ENCODE assay signal across 8 cellular contexts in the genomic region with DNA sequence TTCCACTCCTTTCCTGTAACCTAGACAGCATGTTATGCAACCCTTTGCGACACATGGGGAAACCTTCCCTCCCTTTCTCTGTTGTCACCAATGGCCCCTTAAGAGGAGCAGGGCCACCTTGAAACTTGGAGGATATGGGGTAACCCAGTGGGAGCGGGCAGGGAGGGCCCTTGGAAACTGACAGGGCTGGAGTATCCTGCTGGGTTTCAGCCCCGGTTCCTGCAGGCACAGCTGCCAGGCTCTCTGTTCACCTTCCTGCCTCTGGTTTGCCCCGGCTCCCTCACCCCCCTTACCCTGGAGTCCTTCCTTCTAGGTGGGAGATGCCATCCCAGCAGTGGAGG. TPM values are rescaled to one million over a fixed set of nuclear protein-coding genes. Genes with fewer than 3 reads are reported as not detected.
DNase-seq lines count a peak whose midpoint lies in the region; ATAC-seq and TF ChIP-seq lines count a peak whose summit lies in the region.

No MANE protein-coding gene starts in this region.

- H3K4me1 Mint-ChIP-seq in CD4-positive, CD25-positive, alpha-beta regulatory T cell: peaks cover 0 to 42% (median 26%) of the 10 kb centered on the region in 4 donors

- no peak overlapping the region for H2AFZ ChIP-seq in neural cell (ENCODE audit: low read depth, low read length)

- TF ChIP-seq EP300 in neural cell (conservative IDR thresholded peaks at IDR 0.05; ENCODE audit: poor library complexity, severe bottlenecking): no peak

- H3K9me3 Mint-ChIP-seq in CD4-positive, CD25-positive, alpha-beta regulatory T cell: no peaks in the 10 kb centered on the region

- H3K4me1 ChIP-seq in CD4-positive, CD25-positive, alpha-beta regulatory T cell (ENCODE audit: control insufficient read depth, insufficient read depth, low read length, poor library complexity, severe bottlenecking): peaks cover 31% of the 10 kb centered on the region

- H3K4me3 ChIP-seq in CD4-positive, CD25-positive, alpha-beta regulatory T cell (ENCODE audit: low read depth, low read length): no peak overlapping the region
- peak overlapping the region; percentile 99 for H3K4me3 ChIP-seq in neural cell (ENCODE audit: low read length)

- H3K27ac Mint-ChIP-seq in CD4-positive, CD25-positive, alpha-beta regulatory T cell: peak overlapping the region; percentile 89 to 100 (median 94)

- no peaks in the 10 kb centered on the region for H3K9me2 ChIP-seq in neural cell (ENCODE audit: insufficient read depth, low read length)

- peaks cover 13% of the 10 kb centered on the region for H3K79me2 ChIP-seq in neural cell (replicated peaks; ENCODE audit: insufficient read depth, low read length)

- H3K36me3 Mint-ChIP-seq in CD4-positive, CD25-positive, alpha-beta regulatory T cell: peaks cover 18% of the 10 kb centered on the region

- H3K9ac ChIP-seq in neural cell (ENCODE audit: low read length): peak overlapping the region; percentile 99

- no peaks in the 10 kb centered on the region for H3K27me3 Mint-ChIP-seq in CD4-positive, CD25-positive, alpha-beta regulatory T cell

- H3K27ac ChIP-seq in CD4-positive, CD25-positive, alpha-beta regulatory T cell (ENCODE audit: insufficient read depth, low read length, poor library complexity, severe bottlenecking): peak overlapping the region; percentile 98
- H3K27ac ChIP-seq in cingulate gyrus (ENCODE audit: low read depth, low read length) (peak overlapping the region; percentile 20), neural cell (ENCODE audit: low read length) (peak overlapping the region; percentile 98)

- ATAC-seq in CD4-positive, CD25-positive, alpha-beta regulatory T cell (ENCODE audit: low read depth in 2 of 2): no peak
- ATAC-seq in GM18519 (IDR thresholded peaks at IDR 0.05; ENCODE audit: low FRiP score, unreplicated experiment): no peak

- peak overlapping the region; percentile 78 for H3K4me2 ChIP-seq in neural cell (ENCODE audit: low read length)

- H3K27me3 ChIP-seq in CD4-positive, CD25-positive, alpha-beta regulatory T cell (ENCODE audit: control insufficient read depth, insufficient read depth, low read length): no peaks in the 10 kb centered on the region
- no peaks in the 10 kb centered on the region for H3K27me3 ChIP-seq in neural cell (ENCODE audit: insufficient read depth, low read depth, low read length)

- H3F3A ChIP-seq in neural cell (ENCODE audit: insufficient read depth, low read length, poor library complexity, severe bottlenecking): no peaks in the 10 kb centered on the region

- peak overlapping the region; percentile 81 to 95 (median 90) for H3K4me3 Mint-ChIP-seq in CD4-positive, CD25-positive, alpha-beta regulatory T cell

- peaks cover 5% of the 10 kb centered on the region for H3K36me3 ChIP-seq in CD4-positive, CD25-positive, alpha-beta regulatory T cell (ENCODE audit: control insufficient read depth, insufficient read depth, low read length)
- no peaks in the 10 kb centered on the region for H3K36me3 ChIP-seq in neural cell (ENCODE audit: insufficient read depth, low read length)

- no peak for DNase-seq in CD4-positive, CD25-positive, alpha-beta regulatory T cell
- DNase-seq in MV-4-11 (lab: John Stamatoyannopoulos, UW) (peak; percentile 55), ecto neural progenitor cell (ENCODE audit: low spot score) (no peak), DMS79 treated with DMSO at 0.1 percent for 48 hours (lab: John Stamatoyannopoulos, UW) (no peak), Ammon's horn (ENCODE audit: low spot score) (no peak)

- TF ChIP-seq CTCF in neural cell (IDR thresholded peaks at IDR 0.05; ENCODE audit: poor library complexity, severe bottlenecking): no peak

- TF ChIP-seq RAD21 in neural cell (conservative IDR thresholded peaks at IDR 0.05): no peak

- H3K9me3 ChIP-seq in CD4-positive, CD25-positive, alpha-beta regulatory T cell (ENCODE audit: control insufficient read depth in 2 of 2, low read length in 2 of 2): no peaks in the 10 kb centered on the region
- H3K9me3 ChIP-seq in neural cell (ENCODE audit: low read length): no peaks in the 10 kb centered on the region

- no peaks in the 10 kb centered on the region for H4K20me1 ChIP-seq in neural cell (ENCODE audit: insufficient read depth)

TF ChIP-seq in neural cell, 6 proteins besides CTCF, POLR2A, EP300 and RAD21:
- TF ChIP-seq TAF1 (IDR thresholded peaks at IDR 0.05; ENCODE audit: low read depth) (no peak), REST (IDR thresholded peaks at IDR 0.05; ENCODE audit: borderline replicate concordance) (no peak), SMC3 (conservative IDR thresholded peaks at IDR 0.05; ENCODE audit: poor library complexity) (no peak), EZH2 (IDR thresholded peaks at IDR 0.05; ENCODE audit: borderline replicate concordance, insufficient read depth, low read length, poor library complexity, severe bottlenecking) (no peak), MXI1 (conservative IDR thresholded peaks at IDR 0.05; ENCODE audit: poor library complexity, severe bottlenecking) (no peak)
TF ChIP-seq in neural cell: peak in this region for 0.

RNA-seq across cellular contexts. Expression of gene PRDX5, which starts 1.5 kb away (rescaled TPM):
- total RNA-seq in CD4-positive, CD25-positive, alpha-beta regulatory T cell: 40.1 TPM
- 100 to 1,000 TPM; 170 to 217 (median 187) TPM for polyA plus RNA-seq in CD4-positive, CD25-positive, alpha-beta regulatory T cell
- 452 and 489 TPM in 2 replicates for polyA plus RNA-seq in neural cell
- polyA minus RNA-seq in neural cell: 135 and 150 TPM in 2 replicates

RNA-seq across cellular contexts. Expression of gene TRMT112, which starts 2.0 kb away (rescaled TPM):
- total RNA-seq in CD4-positive, CD25-positive, alpha-beta regulatory T cell: 95.6 TPM
- polyA plus RNA-seq in CD4-positive, CD25-positive, alpha-beta regulatory T cell: 100 to 1,000 TPM; 418 to 512 (median 480) TPM
- polyA plus RNA-seq in neural cell: 278 and 335 TPM in 2 replicates
- polyA minus RNA-seq in neural cell: 58.7 and 78.5 TPM in 2 replicates

RNA-seq across cellular contexts. Expression of gene ESRRA, which starts 14.1 kb away (rescaled TPM):
- total RNA-seq in CD4-positive, CD25-positive, alpha-beta regulatory T cell: 28.6 TPM
- 1 to 10 TPM; 6.0 to 7.4 (median 6.4) TPM for polyA plus RNA-seq in CD4-positive, CD25-positive, alpha-beta regulatory T cell
- 29.0 and 30.0 TPM in 2 replicates for polyA plus RNA-seq in neural cell
- 20.7 and 25.3 TPM in 2 replicates for polyA minus RNA-seq in neural cell

RNA-seq across cellular contexts. Expression of gene CATSPERZ, which starts 19.2 kb away (rescaled TPM):
- total RNA-seq in CD4-positive, CD25-positive, alpha-beta regulatory T cell: not detected
- polyA plus RNA-seq in CD4-positive, CD25-positive, alpha-beta regulatory T cell: not detected
- polyA plus RNA-seq in neural cell: 3.4 TPM in 1 of 2 replicates, not detected in the other
- not detected in 2 replicates for polyA minus RNA-seq in neural cell

RNA-seq across cellular contexts. Expression of gene CCDC88B, which starts 20.6 kb away (rescaled TPM):
- 144 TPM for total RNA-seq in CD4-positive, CD25-positive, alpha-beta regulatory T cell
- polyA plus RNA-seq in CD4-positive, CD25-positive, alpha-beta regulatory T cell: 10 to 100 TPM in 2 of 4 donors, 1 to 10 TPM in 2; 7.4 to 11.7 (median 9.7) TPM
- 1.3 and 5.4 TPM in 2 replicates for polyA plus RNA-seq in neural cell
- polyA minus RNA-seq in neural cell: 0.81 and 0.97 TPM in 2 replicates

Comparison
In these comparisons a context has a peak if more than half of its experiments do, and no peak if none do; other contexts are left out.
1. H3K27ac ChIP-seq: peak in every context shown above with its lines; median percentile 98 in CD4-positive, CD25-positive, alpha-beta regulatory T cell; 98 in neural cell; 20 in cingulate gyrus.